Comparison of ENCODE assay signal across 1 cellular context in the genomic region with DNA sequence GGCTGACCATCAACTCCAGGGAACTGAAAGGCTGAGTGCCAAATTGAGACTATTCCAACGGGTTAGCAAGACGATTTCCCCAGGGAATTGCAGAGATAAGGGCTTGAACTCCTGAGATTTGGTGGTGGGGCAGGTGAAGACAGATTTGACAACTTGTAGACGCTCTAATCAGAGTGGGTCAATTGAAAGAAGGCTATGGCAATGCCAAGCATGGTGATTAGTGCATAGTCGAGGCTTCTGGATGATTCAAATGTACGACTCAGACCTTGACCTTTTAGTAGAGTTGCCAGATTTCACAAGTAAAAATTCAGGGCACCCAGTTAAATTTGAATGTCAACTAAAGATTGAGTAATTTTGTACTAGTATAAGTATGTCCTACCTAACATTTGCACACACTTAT.
TF ChIP-seq lines count a peak whose summit lies in the region.

No MANE protein-coding gene starts in this region.

TF ChIP-seq in GM23338, 12 proteins besides CTCF, POLR2A, EP300 and RAD21 (continued from another document):
- TF ChIP-seq, protein P1, sequence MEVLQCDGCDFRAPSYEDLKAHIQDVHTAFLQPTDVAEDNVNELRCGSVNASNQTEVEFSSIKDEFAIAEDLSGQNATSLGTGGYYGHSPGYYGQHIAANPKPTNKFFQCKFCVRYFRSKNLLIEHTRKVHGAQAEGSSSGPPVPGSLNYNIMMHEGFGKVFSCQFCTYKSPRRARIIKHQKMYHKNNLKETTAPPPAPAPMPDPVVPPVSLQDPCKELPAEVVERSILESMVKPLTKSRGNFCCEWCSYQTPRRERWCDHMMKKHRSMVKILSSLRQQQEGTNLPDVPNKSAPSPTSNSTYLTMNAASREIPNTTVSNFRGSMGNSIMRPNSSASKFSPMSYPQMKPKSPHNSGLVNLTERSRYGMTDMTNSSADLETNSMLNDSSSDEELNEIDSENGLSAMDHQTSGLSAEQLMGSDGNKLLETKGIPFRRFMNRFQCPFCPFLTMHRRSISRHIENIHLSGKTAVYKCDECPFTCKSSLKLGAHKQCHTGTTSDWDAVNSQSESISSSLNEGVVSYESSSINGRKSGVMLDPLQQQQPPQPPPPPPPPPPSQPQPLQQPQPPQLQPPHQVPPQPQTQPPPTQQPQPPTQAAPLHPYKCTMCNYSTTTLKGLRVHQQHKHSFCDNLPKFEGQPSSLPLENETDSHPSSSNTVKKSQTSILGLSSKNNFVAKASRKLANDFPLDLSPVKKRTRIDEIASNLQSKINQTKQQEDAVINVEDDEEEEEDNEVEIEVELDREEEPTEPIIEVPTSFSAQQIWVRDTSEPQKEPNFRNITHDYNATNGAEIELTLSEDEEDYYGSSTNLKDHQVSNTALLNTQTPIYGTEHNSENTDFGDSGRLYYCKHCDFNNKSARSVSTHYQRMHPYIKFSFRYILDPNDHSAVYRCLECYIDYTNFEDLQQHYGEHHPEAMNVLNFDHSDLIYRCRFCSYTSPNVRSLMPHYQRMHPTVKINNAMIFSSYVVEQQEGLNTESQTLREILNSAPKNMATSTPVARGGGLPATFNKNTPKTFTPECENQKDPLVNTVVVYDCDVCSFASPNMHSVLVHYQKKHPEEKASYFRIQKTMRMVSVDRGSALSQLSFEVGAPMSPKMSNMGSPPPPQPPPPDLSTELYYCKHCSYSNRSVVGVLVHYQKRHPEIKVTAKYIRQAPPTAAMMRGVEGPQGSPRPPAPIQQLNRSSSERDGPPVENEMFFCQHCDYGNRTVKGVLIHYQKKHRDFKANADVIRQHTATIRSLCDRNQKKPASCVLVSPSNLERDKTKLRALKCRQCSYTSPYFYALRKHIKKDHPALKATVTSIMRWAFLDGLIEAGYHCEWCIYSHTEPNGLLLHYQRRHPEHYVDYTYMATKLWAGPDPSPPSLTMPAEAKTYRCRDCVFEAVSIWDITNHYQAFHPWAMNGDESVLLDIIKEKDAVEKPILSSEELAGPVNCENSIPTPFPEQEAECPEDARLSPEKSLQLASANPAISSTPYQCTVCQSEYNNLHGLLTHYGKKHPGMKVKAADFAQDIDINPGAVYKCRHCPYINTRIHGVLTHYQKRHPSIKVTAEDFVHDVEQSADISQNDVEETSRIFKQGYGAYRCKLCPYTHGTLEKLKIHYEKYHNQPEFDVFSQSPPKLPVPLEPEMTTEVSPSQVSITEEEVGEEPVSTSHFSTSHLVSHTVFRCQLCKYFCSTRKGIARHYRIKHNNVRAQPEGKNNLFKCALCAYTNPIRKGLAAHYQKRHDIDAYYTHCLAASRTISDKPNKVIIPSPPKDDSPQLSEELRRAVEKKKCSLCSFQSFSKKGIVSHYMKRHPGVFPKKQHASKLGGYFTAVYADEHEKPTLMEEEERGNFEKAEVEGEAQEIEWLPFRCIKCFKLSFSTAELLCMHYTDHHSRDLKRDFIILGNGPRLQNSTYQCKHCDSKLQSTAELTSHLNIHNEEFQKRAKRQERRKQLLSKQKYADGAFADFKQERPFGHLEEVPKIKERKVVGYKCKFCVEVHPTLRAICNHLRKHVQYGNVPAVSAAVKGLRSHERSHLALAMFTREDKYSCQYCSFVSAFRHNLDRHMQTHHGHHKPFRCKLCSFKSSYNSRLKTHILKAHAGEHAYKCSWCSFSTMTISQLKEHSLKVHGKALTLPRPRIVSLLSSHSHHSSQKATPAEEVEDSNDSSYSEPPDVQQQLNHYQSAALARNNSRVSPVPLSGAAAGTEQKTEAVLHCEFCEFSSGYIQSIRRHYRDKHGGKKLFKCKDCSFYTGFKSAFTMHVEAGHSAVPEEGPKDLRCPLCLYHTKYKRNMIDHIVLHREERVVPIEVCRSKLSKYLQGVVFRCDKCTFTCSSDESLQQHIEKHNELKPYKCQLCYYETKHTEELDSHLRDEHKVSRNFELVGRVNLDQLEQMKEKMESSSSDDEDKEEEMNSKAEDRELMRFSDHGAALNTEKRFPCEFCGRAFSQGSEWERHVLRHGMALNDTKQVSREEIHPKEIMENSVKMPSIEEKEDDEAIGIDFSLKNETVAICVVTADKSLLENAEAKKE (CRISPR knock-in tag; IDR thresholded peaks at IDR 0.05): no peak
- TF ChIP-seq ZNF331 (CRISPR knock-in tag; IDR thresholded peaks at IDR 0.05; ENCODE audit: low read depth): no peak
TF ChIP-seq in GM23338: peak in this region for 0.
